11 cellular contexts compared by ENCODE assay signal in genomic region chr20:23151885-23152284, GRCh38.
DNase-seq lines count a peak whose midpoint lies in the region; ATAC-seq and TF ChIP-seq lines count a peak whose summit lies in the region.
"Had no signal": no experiment of that assay in that cellular context is flagged by ENCODE, and none has a peak within 500 bp of the region (broad histone marks: within the 10 kb centered on the region; RNA-seq: fewer than 3 reads in every experiment).

No MANE protein-coding gene starts in this region.

- intact Hi-C loops in thyroid gland (cut with DNase I) = no loop called here

- DNase-seq in HL-60 (ENCODE audit: low read depth in 1 of 2, low spot score in 1 of 2) (no peak), dermis blood vessel endothelial cell (peak; percentile 39), thyroid gland (no peak), NCI-H524 (lab: John Stamatoyannopoulos, UW) (no peak), NCI-H1105 treated with DMSO at 0.1 percent for 48 hours (lab: John Stamatoyannopoulos, UW) (no peak)
- DNase-seq: activated CD4-positive, alpha-beta T cell treated with anti-CD3 and anti-CD28 coated beads, Interleukin-2, amount 10 ng/mL, durations not matched to agents 24 days and 14 days; activated effector memory CD4-positive, alpha-beta T cell treated with anti-CD3 and anti-CD28 coated beads, Interleukin-2, amount 50 U/mL, for 16 hours; MM.1S had no signal

- H3K4me3 ChIP-seq in HL-60 (replicated peaks; ENCODE audit: insufficient read depth, low read length) (no peak overlapping the region), mesodermal cell (ENCODE audit: extremely low read depth, insufficient read depth, low read length, poor library complexity, severe bottlenecking) (no peak overlapping the region), thyroid gland (replicated peaks in 1 of 3) (no peak overlapping the region)

- H3K36me3 ChIP-seq in mesodermal cell (ENCODE audit: control insufficient read depth, insufficient read depth, low read length) (no peaks in the 10 kb centered on the region), thyroid gland (no peaks in the 10 kb centered on the region)

- TF ChIP-seq CTCF in HL-60 (IDR thresholded peaks at IDR 0.05; ENCODE audit: insufficient read depth, low read length) (no peak), thyroid gland (IDR thresholded peaks at IDR 0.05) (no peak)

- no peaks in the 10 kb centered on the region for H3K27me3 ChIP-seq in HL-60 (ENCODE audit: insufficient read depth, poor library complexity, severe bottlenecking)
- H3K27me3 ChIP-seq in thyroid gland = no peaks in the 10 kb centered on the region

- H3K4me1 ChIP-seq in mesodermal cell (ENCODE audit: control insufficient read depth, insufficient read depth, low read length, poor library complexity, severe bottlenecking) (peaks cover 53% of the 10 kb centered on the region), thyroid gland (peaks cover 0 to 30% of the 10 kb centered on the region in 2 donors)

- H3K27ac ChIP-seq in HL-60 (replicated peaks) = peak overlapping the region; percentile 38
- H3K27ac ChIP-seq in mesodermal cell (ENCODE audit: low read depth, low read length, severe bottlenecking) = peak overlapping the region; percentile 53
- H3K27ac ChIP-seq in thyroid gland = peak overlapping the region in 2 of 3 donors; percentile 21 to 65

- 98 to 100% methylated on average over 4 to 6 of the region's 8 CpGs for WGBS in mesodermal cell (ENCODE audit: insufficient coverage in 2 of 2), 2 experiments
- 85 to 91% methylated on average over 6 to 8 of the region's 8 CpGs for WGBS in thyroid gland, 2 donors

- no peak for ATAC-seq in HG03469 (IDR thresholded peaks at IDR 0.05; ENCODE audit: unreplicated experiment)
- ATAC-seq: T-cell had no signal

- no peaks in the 10 kb centered on the region for H3K9me3 ChIP-seq in mesodermal cell (ENCODE audit: control insufficient read depth, low read length)
- H3K9me3 ChIP-seq in thyroid gland = no peaks in the 10 kb centered on the region

- TF ChIP-seq POLR2A in thyroid gland (IDR thresholded peaks at IDR 0.05) = no peak
